ENCODE assay signal across 9 cellular contexts in genomic region chr2:230793573-230794359, GRCh38.
A peak's percentile ranks its signal among the peaks of the same experiment; 100 is the strongest.
DNase-seq lines count a peak whose midpoint lies in the region; FAIRE-seq and TF ChIP-seq lines count a peak whose summit lies in the region.
"Had no signal": no experiment of that assay in that cellular context is flagged by ENCODE, and none has a peak within 500 bp of the region (broad histone marks: within the 10 kb centered on the region; RNA-seq: fewer than 3 reads in every experiment).

No MANE protein-coding gene starts in this region.

- DNase-seq in activated gamma-delta T cell treated with Interleukin-2 at 50 U/mL for 16 hours (peak; percentile 68), activated gamma-delta T cell (lab: John Stamatoyannopoulos, UW) (no peak), RKO (ENCODE audit: low spot score) (peak; percentile 95), glomerular visceral epithelial cell (ENCODE audit: extremely low spot score) (peak; percentile 98), retinal pigment epithelial cell (ENCODE audit: low read depth) (peak; percentile 93), urothelium cell line (ENCODE audit: low spot score) (peak; percentile 88), NCI-H345 (lab: John Stamatoyannopoulos, UW) (no peak)
- peak; percentile 56 for DNase-seq in activated gamma-delta T cell treated with anti-CD3 and anti-CD28 coated beads, Interleukin-2, amount 50 U/mL, for 16 hours (ENCODE audit: low read depth)

- TF ChIP-seq CTCF in retinal pigment epithelial cell (conservative IDR thresholded peaks at IDR 0.05; ENCODE audit: low read depth, low read length) = no peak

- FAIRE-seq in urothelium cell line (lab: Jason Lieb, UNC) = peak; percentile 77

- H3K4me3 ChIP-seq in retinal pigment epithelial cell (ENCODE audit: low read length) = no peak overlapping the region
- H3K4me3 ChIP-seq: BLaER1 had no signal

Comparison
In these comparisons a context has a peak if more than half of its experiments do, and no peak if none do; other contexts are left out.
1. DNase-seq: peak in activated gamma-delta T cell treated with Interleukin-2 at 50 U/mL for 16 hours (single experiment), RKO (single experiment), activated gamma-delta T cell treated with anti-CD3 and anti-CD28 coated beads, Interleukin-2, amount 50 U/mL, for 16 hours (single experiment), glomerular visceral epithelial cell (single experiment), retinal pigment epithelial cell (single experiment) and urothelium cell line (single experiment); none in activated gamma-delta T cell (single experiment) and NCI-H345 (single experiment).